14 cellular contexts compared by ENCODE assay signal in the genomic region with DNA sequence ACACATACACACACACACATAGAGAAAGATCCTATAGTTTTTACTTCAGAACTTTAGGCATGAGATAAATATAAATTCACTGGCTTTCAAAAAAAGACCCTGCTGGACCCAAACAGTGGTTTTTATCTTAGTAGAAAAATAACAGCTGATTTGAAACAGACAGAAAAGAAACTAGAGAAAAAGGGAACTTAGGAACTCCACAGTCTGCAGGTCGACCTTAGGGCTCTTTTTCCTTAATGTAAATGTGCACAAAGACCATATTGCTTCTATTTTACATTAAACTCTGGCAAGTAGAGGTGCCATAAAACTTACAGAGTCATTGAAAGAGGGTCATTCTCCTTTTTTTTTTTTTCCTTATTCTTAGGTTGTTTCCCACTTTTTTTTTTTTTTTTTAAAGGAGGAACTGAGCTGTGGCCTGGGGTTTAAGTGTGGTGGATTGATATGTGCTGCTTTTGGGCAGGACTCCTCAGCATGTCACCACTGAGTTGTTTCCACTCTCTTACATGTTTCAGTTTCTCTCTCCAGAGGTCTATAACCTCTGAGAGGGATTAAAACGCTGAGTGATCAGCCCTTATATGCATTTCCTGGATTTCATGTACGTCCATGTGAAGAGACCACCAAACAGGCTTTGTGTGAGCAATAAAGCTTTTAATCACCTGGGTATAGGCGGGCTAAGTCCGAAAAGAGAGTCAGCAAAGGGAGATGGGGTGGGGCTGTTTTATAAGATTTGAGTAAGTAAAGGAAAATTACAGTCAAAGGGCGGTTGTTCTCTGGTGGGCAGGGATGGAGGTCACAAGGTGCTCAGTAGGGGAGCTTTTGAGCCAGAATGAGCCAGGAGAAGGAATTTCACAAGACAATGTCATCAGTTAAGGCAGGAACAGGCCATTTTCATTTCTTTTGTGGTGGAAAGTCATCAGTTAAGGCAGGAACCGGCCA.
DNase-seq lines count a peak whose midpoint lies in the region; ATAC-seq lines count a peak whose summit lies in the region.
"Had no signal": no experiment of that assay in that cellular context is flagged by ENCODE, and none has a peak within 500 bp of the region (broad histone marks: within the 10 kb centered on the region; RNA-seq: fewer than 3 reads in every experiment).

No MANE protein-coding gene starts in this region.

- DNase-seq in NCI-H82 treated with DMSO at 0.1 percent for 48 hours (lab: John Stamatoyannopoulos, UW; ENCODE audit: unreplicated experiment) = peak; percentile 25
- DNase-seq in left colon = no peak
- no peak for DNase-seq in NCI-H146 (lab: John Stamatoyannopoulos, UW)
- DNase-seq in NCI-H1417 (lab: John Stamatoyannopoulos, UW) = no peak
- DNase-seq: activated CD4-positive, alpha-beta T cell treated with anti-CD3 and anti-CD28 coated beads for 1 hour; activated naive CD8-positive, alpha-beta T cell treated with anti-CD3 and anti-CD28 coated beads for 36 hours; H7; naive B cell; NCI-H2171 had no signal

- ATAC-seq in GM18870 (IDR thresholded peaks at IDR 0.05; ENCODE audit: unreplicated experiment) = peak; percentile 69
- ATAC-seq in HG02938 (IDR thresholded peaks at IDR 0.05; ENCODE audit: unreplicated experiment) = peak; percentile 94
- peak; percentile 69 for ATAC-seq in left colon
- ATAC-seq in GM18868 (IDR thresholded peaks at IDR 0.05; ENCODE audit: unreplicated experiment) = no peak
- no peak for ATAC-seq in HG02840 (IDR thresholded peaks at IDR 0.05; ENCODE audit: low FRiP score, unreplicated experiment)
- ATAC-seq: stimulated activated effector memory CD8-positive, alpha-beta T cell treated with anti-CD3 and anti-CD28 coated beads, Interleukin-12 subunit alpha, Interleukin-12 subunit beta, amount 100 ng/mL, for 72 hours had no signal

- intact Hi-C loops in left colon (cut with DNase I, micrococcal nuclease) = no loop called here

Comparison
In these comparisons a context has a peak if more than half of its experiments do, and no peak if none do; other contexts are left out.
1. ATAC-seq: peak in GM18870 (single experiment), HG02938 (single experiment) and left colon (single experiment); none in GM18868 (single experiment) and HG02840 (single experiment).